16 cellular contexts compared by ENCODE assay signal in the genomic region with DNA sequence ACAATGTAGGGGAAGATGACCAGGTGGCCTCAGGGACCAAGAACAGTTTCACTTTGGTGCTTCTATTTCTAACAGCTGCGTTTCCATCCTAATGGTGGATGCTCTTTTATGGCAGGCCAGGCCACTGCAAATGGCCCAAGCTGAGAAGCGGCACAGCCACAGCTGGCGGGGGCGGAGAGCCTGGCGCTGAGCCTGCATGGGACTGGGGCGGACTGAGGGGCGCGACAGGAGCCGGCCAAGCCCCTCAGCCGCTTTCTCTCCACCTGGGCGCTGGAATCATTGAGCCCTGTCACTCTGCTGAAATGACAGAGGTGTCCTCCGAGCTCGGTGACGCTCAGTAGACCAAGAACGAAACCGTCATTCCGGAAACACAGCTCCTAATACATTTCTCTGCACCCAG.
DNase-seq lines count a peak whose midpoint lies in the region; ATAC-seq and TF ChIP-seq lines count a peak whose summit lies in the region.
"Had no signal": no experiment of that assay in that cellular context is flagged by ENCODE, and none has a peak within 500 bp of the region (broad histone marks: within the 10 kb centered on the region; RNA-seq: fewer than 3 reads in every experiment).

No MANE protein-coding gene starts in this region.

- H3F3A ChIP-seq in OCI-LY1 (ENCODE audit: insufficient read depth, low read length) = no peaks in the 10 kb centered on the region

- no peaks in the 10 kb centered on the region for H4K20me1 ChIP-seq in OCI-LY1 (ENCODE audit: insufficient read depth, low read length)

- H3K27me3 ChIP-seq in OCI-LY1 (ENCODE audit: insufficient read depth, low read length) = no peaks in the 10 kb centered on the region
- H3K27me3 ChIP-seq in thoracic aorta (replicated peaks; ENCODE audit: insufficient read depth) = no peaks in the 10 kb centered on the region
- H3K27me3 ChIP-seq in gastroesophageal sphincter = no peaks in the 10 kb centered on the region

- H3K4me1 Mint-ChIP-seq in glutamatergic neuron (ENCODE audit: low read depth, unreplicated experiment) = peaks cover 4% of the 10 kb centered on the region
- H3K4me1 Mint-ChIP-seq: activated CD4-positive, alpha-beta T cell treated with anti-CD3 and anti-CD28 coated beads for 36 hours; CD4-positive, CD25-positive, alpha-beta regulatory T cell had no signal

- H3K27me3 Mint-ChIP-seq in glutamatergic neuron (ENCODE audit: unreplicated experiment) = peaks cover 2% of the 10 kb centered on the region
- H3K27me3 Mint-ChIP-seq: activated CD4-positive, alpha-beta T cell treated with anti-CD3 and anti-CD28 coated beads for 36 hours; CD4-positive, CD25-positive, alpha-beta regulatory T cell had no signal

- H3K27ac ChIP-seq in OCI-LY1 (ENCODE audit: low read depth, low read length, poor library complexity, severe bottlenecking) (no peak overlapping the region), thoracic aorta (no peak overlapping the region), gastroesophageal sphincter (no peak overlapping the region)
- H3K27ac ChIP-seq: 22Rv1 had no signal

- TF ChIP-seq EP300 in gastroesophageal sphincter (IDR thresholded peaks at IDR 0.05) = no peak

- no peak for ATAC-seq in thoracic aorta (ENCODE audit: insufficient number of reproducible peaks, low FRiP score, low read depth)
- ATAC-seq in gastroesophageal sphincter = no peak
- no peak for ATAC-seq in GM19324 (IDR thresholded peaks at IDR 0.05; ENCODE audit: low FRiP score, unreplicated experiment)
- ATAC-seq: activated CD4-positive, alpha-beta T cell treated with anti-CD3 and anti-CD28 coated beads for 36 hours had no signal

- H3K9me3 ChIP-seq in OCI-LY1 (ENCODE audit: low read length) (no peaks in the 10 kb centered on the region), thoracic aorta (no peaks in the 10 kb centered on the region), gastroesophageal sphincter (no peaks in the 10 kb centered on the region)

- no peak overlapping the region for H2AFZ ChIP-seq in OCI-LY1 (ENCODE audit: low read length)

- H3K4me3 ChIP-seq in OCI-LY1 (ENCODE audit: low read depth, low read length, poor library complexity, severe bottlenecking) (peak overlapping the region; percentile 51), thoracic aorta (peak overlapping the region; percentile 31), gastroesophageal sphincter (no peak overlapping the region)

- TF ChIP-seq POLR2A in gastroesophageal sphincter (IDR thresholded peaks at IDR 0.05) = no peak

- peak; percentile 47 for DNase-seq in DMS 273 (lab: John Stamatoyannopoulos, UW; ENCODE audit: unreplicated experiment)
- DNase-seq in DMS 273 treated with DMSO at 0.1 percent for 48 hours (lab: John Stamatoyannopoulos, UW) = no peak
- DNase-seq in glutamatergic neuron = peak; percentile 19
- DNase-seq in thoracic aorta (ENCODE audit: low spot score) = no peak
- no peak for DNase-seq in stimulated activated CD4-positive, alpha-beta T cell treated with anti-CD3 and anti-CD28 coated beads, Interleukin-15, amount 100 ng/mL, for 24 hours
- DNase-seq: activated CD4-positive, alpha-beta T cell treated with anti-CD3 and anti-CD28 coated beads for 36 hours; activated T-cell treated with anti-CD3 and anti-CD28 coated beads, Interleukin-2, amount 50 U/mL, for 1 hour; CD4-positive, CD25-positive, alpha-beta regulatory T cell; central memory CD4-positive, alpha-beta T cell; midbrain; NK-92 treated with Interleukin-12 subunit alpha and Interleukin-12 subunit beta, amount 100 ng/mL, for 24 hours; stimulated activated CD4-positive, alpha-beta T cell treated with anti-CD3 and anti-CD28 coated beads, Interleukin-12 subunit alpha, Interleukin-12 subunit beta, amount 100 ng/mL, for 4 hours had no signal

- H3K27ac Mint-ChIP-seq in glutamatergic neuron (ENCODE audit: unreplicated experiment) = no peak overlapping the region
- H3K27ac Mint-ChIP-seq: activated CD4-positive, alpha-beta T cell treated with anti-CD3 and anti-CD28 coated beads for 36 hours; CD4-positive, CD25-positive, alpha-beta regulatory T cell had no signal

- WGBS in gastroesophageal sphincter (ENCODE audit: low coverage in 1 of 2), 2 donors = 100% methylated on average over 1 of the region's 17 CpGs; no CpG with 5 or more reads in 1 of the 2 donors

- no peaks in the 10 kb centered on the region for H3K79me2 ChIP-seq in OCI-LY1 (ENCODE audit: insufficient read depth, low read length)

- H3K4me1 ChIP-seq in OCI-LY1 (ENCODE audit: insufficient read depth, low read length, severe bottlenecking) (peaks cover 10% of the 10 kb centered on the region), thoracic aorta (ENCODE audit: control insufficient read depth in 1 of 2, low read depth in 2 of 2) (peaks cover 15 to 33% of the 10 kb centered on the region in 2 donors), gastroesophageal sphincter (peaks cover 0 to 27% (median 8%) of the 10 kb centered on the region in 3 donors)

- no peaks in the 10 kb centered on the region for H3K36me3 ChIP-seq in OCI-LY1 (ENCODE audit: insufficient read depth, low read length)
- no peaks in the 10 kb centered on the region for H3K36me3 ChIP-seq in thoracic aorta
- no peaks in the 10 kb centered on the region for H3K36me3 ChIP-seq in gastroesophageal sphincter

- H3K4me2 ChIP-seq in OCI-LY1 (ENCODE audit: low read length) = peak overlapping the region; percentile 66

- no peaks in the 10 kb centered on the region for H3K9me2 ChIP-seq in OCI-LY1 (ENCODE audit: low read depth, low read length)

- no peaks in the 10 kb centered on the region for H3K9me3 Mint-ChIP-seq in glutamatergic neuron (ENCODE audit: unreplicated experiment)

- H3K9ac ChIP-seq in OCI-LY1 (ENCODE audit: low read length) = peak overlapping the region; percentile 7; the same call in 1 of the 2 replicates

- no peak overlapping the region for H3K4me3 Mint-ChIP-seq in glutamatergic neuron (ENCODE audit: unreplicated experiment)
- H3K4me3 Mint-ChIP-seq: activated CD4-positive, alpha-beta T cell treated with anti-CD3 and anti-CD28 coated beads for 36 hours; CD4-positive, CD25-positive, alpha-beta regulatory T cell had no signal

- H3K36me3 Mint-ChIP-seq in glutamatergic neuron (ENCODE audit: unreplicated experiment) = no peaks in the 10 kb centered on the region
- H3K36me3 Mint-ChIP-seq: CD4-positive, CD25-positive, alpha-beta regulatory T cell had no signal

- no peak for TF ChIP-seq CTCF in OCI-LY1 (IDR thresholded peaks at IDR 0.05; ENCODE audit: low read length)
- TF ChIP-seq CTCF in glutamatergic neuron (IDR thresholded peaks at IDR 0.05; ENCODE audit: partially characterized antibody, unreplicated experiment) = no peak
- no peak for TF ChIP-seq CTCF in thoracic aorta (IDR thresholded peaks at IDR 0.05)
- TF ChIP-seq CTCF in gastroesophageal sphincter (IDR thresholded peaks at IDR 0.05) = no peak

Comparison
In these comparisons a context has a peak if more than half of its experiments do, and no peak if none do; other contexts are left out.
1. DNase-seq: peak in DMS 273 (single experiment) and glutamatergic neuron (single experiment); none in DMS 273 treated with DMSO at 0.1 percent for 48 hours (single experiment), thoracic aorta (single experiment) and stimulated activated CD4-positive, alpha-beta T cell treated with anti-CD3 and anti-CD28 coated beads, Interleukin-15, amount 100 ng/mL, for 24 hours (single experiment).
2. H3K4me3 ChIP-seq: peak in OCI-LY1 (single experiment) and thoracic aorta (single experiment); none in gastroesophageal sphincter (0 of 2).